ENCODE assay signal across 8 cellular contexts in genomic region chr17:49414271-49414621, GRCh38. TPM values are rescaled to one million over a fixed set of nuclear protein-coding genes. Genes with fewer than 3 reads are reported as not detected.
DNase-seq lines count a peak whose midpoint lies in the region; ATAC-seq and TF ChIP-seq lines count a peak whose summit lies in the region.

No MANE protein-coding gene starts in this region.

- no peaks in the 10 kb centered on the region for H3K9me3 Mint-ChIP-seq in activated naive CD4-positive, alpha-beta T cell treated with anti-CD3 and anti-CD28 coated beads for 36 hours

- intact Hi-C loops in activated naive CD4-positive, alpha-beta T cell treated with anti-CD3 and anti-CD28 coated beads for 36 hours (cut with micrococcal nuclease) = loop anchor here (1.0 to 5.0 kb wide), 5 partner anchors 53 to 374 kb away; partner anchors contain the start of genes KAT7, NGFR and SPOP
- intact Hi-C loops in lower leg skin (cut with DNase I; ENCODE audit: low total_unique reads) (no loop called here), upper lobe of right lung (cut with DNase I) (no loop called here)

- H3K4me3 Mint-ChIP-seq in activated naive CD4-positive, alpha-beta T cell treated with anti-CD3 and anti-CD28 coated beads for 36 hours = peak overlapping the region; percentile 100

- H3K36me3 ChIP-seq in adipocyte (ENCODE audit: control insufficient read depth, insufficient read depth, low read length, severe bottlenecking) (peaks cover 38% of the 10 kb centered on the region), upper lobe of right lung (peaks cover 36% of the 10 kb centered on the region)

- H3K27me3 ChIP-seq in adipocyte (replicated peaks; ENCODE audit: control insufficient read depth, insufficient read depth, low read length) = no peaks in the 10 kb centered on the region
- H3K27me3 ChIP-seq in upper lobe of right lung = no peaks in the 10 kb centered on the region

- H3K27ac ChIP-seq in upper lobe of right lung = peak overlapping the region; percentile 78

- WGBS in lower leg skin, 2 donors = 0 to 1% methylated on average over 10 of the region's 10 CpGs

- no peaks in the 10 kb centered on the region for H3K9me3 ChIP-seq in adipocyte (ENCODE audit: control insufficient read depth, low read length)
- H3K9me3 ChIP-seq in upper lobe of right lung = no peaks in the 10 kb centered on the region

- peak overlapping the region; percentile 99 for H3K4me3 ChIP-seq in adipocyte (ENCODE audit: low read length)
- peak overlapping the region; percentile 96 for H3K4me3 ChIP-seq in lower leg skin (ENCODE audit: low read depth, poor library complexity, severe bottlenecking)
- H3K4me3 ChIP-seq in upper lobe of right lung = peak overlapping the region; percentile 94

- CTCF ChIA-PET in activated naive CD4-positive, alpha-beta T cell treated with anti-CD3 and anti-CD28 coated beads for 36 hours (lab: Charles Lee) = interaction anchor here (0.5 to 2.1 kb wide), 6 partner anchors 15 to 717 kb away, joined by 3 to 14 read pairs (median 5); no protein-coding TSS in a partner anchor

- peak overlapping the region; percentile 95 for H3K9ac ChIP-seq in adipocyte (ENCODE audit: low read length)

- H3K36me3 Mint-ChIP-seq in activated naive CD4-positive, alpha-beta T cell treated with anti-CD3 and anti-CD28 coated beads for 36 hours (ENCODE audit: low read depth) = peaks cover 26% of the 10 kb centered on the region

- TF ChIP-seq CTCF in lower leg skin (IDR thresholded peaks at IDR 0.05) (no peak), upper lobe of right lung (IDR thresholded peaks at IDR 0.05) (no peak)

- H3K27me3 Mint-ChIP-seq in activated naive CD4-positive, alpha-beta T cell treated with anti-CD3 and anti-CD28 coated beads for 36 hours (ENCODE audit: low read depth) = no peaks in the 10 kb centered on the region

- DNase-seq in activated naive CD4-positive, alpha-beta T cell treated with anti-CD3 and anti-CD28 coated beads for 36 hours = no peak
- no peak for DNase-seq in activated naive CD4-positive, alpha-beta T cell treated with Interleukin-2 at 50 U/mL for 16 hours
- DNase-seq in adipocyte (ENCODE audit: low read depth) (peak; percentile 51), lower leg skin (ENCODE audit: low spot score in 2 of 2) (peak in 1 of 2 donors; percentile 84), upper lobe of right lung (no peak), OCI-M1 (lab: John Stamatoyannopoulos, UW) (no peak)

- peak overlapping the region; percentile 78 for H3K27ac Mint-ChIP-seq in activated naive CD4-positive, alpha-beta T cell treated with anti-CD3 and anti-CD28 coated beads for 36 hours

- no peak for TF ChIP-seq POLR2A in lower leg skin (IDR thresholded peaks at IDR 0.05)

- H3K4me1 ChIP-seq in adipocyte (ENCODE audit: control insufficient read depth, insufficient read depth, low read length) = peaks cover 11% of the 10 kb centered on the region
- peaks cover 12% of the 10 kb centered on the region for H3K4me1 ChIP-seq in upper lobe of right lung

- peaks cover 33% of the 10 kb centered on the region for H3K4me1 Mint-ChIP-seq in activated naive CD4-positive, alpha-beta T cell treated with anti-CD3 and anti-CD28 coated beads for 36 hours (ENCODE audit: low read depth)

- ATAC-seq in upper lobe of right lung (no peak), GM18870 (IDR thresholded peaks at IDR 0.05; ENCODE audit: unreplicated experiment) (no peak), HG03045 (IDR thresholded peaks at IDR 0.05; ENCODE audit: unreplicated experiment) (no peak)

RNA-seq across cellular contexts. Expression of gene PHB1, which starts 0.4 kb away (rescaled TPM):
- total RNA-seq in activated naive CD4-positive, alpha-beta T cell treated with anti-CD3 and anti-CD28 coated beads for 36 hours = 100 to 1,000 TPM; 390 to 404 TPM
- total RNA-seq in lower leg skin (10 to 100 TPM; 47.0 to 79.0 (median 71.3) TPM), upper lobe of right lung (127 TPM)

RNA-seq across cellular contexts. Expression of gene ZNF652, which starts 52.2 kb away (rescaled TPM):
- 1 to 10 TPM; 5.5 to 5.8 TPM for total RNA-seq in activated naive CD4-positive, alpha-beta T cell treated with anti-CD3 and anti-CD28 coated beads for 36 hours
- total RNA-seq in lower leg skin = 100 to 1,000 TPM in 2 of 4 donors, 10 to 100 TPM in 2; 58.8 to 124 (median 103) TPM
- 49.8 TPM for total RNA-seq in upper lobe of right lung
